Comparison of ENCODE assay signal across 1 cellular context in the genomic region with DNA sequence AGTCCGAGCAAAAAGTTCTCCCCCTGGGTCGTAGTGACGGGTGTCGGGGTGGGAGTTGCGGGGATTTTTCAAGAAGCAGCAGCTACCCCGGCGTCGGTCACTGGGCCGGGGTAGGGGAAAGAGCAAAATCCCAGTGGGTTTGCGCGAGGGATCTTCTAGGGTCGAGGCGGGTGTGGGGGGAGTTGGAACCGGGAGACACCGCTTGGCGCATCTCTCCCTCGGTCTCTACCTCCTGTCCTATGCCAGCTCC.
A peak's percentile ranks its signal among the peaks of the same experiment; 100 is the strongest.
TF ChIP-seq lines count a peak whose summit lies in the region.

No MANE protein-coding gene starts in this region.

TF ChIP-seq in SK-N-SH, 30 proteins besides CTCF, POLR2A, EP300 and RAD21 (continued from another document):
- TF ChIP-seq RCOR1 (IDR thresholded peaks at IDR 0.05; ENCODE audit: low read length) (no peak), FOSL2 (IDR thresholded peaks at IDR 0.05; ENCODE audit: borderline replicate concordance, low read depth) (no peak), POLR2AphosphoS5 (IDR thresholded peaks at IDR 0.05; ENCODE audit: low read depth, low read length) (peak; percentile 74; the same call in 1 of the 2 replicates)
- TF ChIP-seq, protein P1, sequence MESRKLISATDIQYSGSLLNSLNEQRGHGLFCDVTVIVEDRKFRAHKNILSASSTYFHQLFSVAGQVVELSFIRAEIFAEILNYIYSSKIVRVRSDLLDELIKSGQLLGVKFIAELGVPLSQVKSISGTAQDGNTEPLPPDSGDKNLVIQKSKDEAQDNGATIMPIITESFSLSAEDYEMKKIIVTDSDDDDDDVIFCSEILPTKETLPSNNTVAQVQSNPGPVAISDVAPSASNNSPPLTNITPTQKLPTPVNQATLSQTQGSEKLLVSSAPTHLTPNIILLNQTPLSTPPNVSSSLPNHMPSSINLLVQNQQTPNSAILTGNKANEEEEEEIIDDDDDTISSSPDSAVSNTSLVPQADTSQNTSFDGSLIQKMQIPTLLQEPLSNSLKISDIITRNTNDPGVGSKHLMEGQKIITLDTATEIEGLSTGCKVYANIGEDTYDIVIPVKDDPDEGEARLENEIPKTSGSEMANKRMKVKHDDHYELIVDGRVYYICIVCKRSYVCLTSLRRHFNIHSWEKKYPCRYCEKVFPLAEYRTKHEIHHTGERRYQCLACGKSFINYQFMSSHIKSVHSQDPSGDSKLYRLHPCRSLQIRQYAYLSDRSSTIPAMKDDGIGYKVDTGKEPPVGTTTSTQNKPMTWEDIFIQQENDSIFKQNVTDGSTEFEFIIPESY (IDR thresholded peaks at IDR 0.05; ENCODE audit: borderline replicate concordance, low read depth) = no peak
- TF ChIP-seq, protein P2, sequence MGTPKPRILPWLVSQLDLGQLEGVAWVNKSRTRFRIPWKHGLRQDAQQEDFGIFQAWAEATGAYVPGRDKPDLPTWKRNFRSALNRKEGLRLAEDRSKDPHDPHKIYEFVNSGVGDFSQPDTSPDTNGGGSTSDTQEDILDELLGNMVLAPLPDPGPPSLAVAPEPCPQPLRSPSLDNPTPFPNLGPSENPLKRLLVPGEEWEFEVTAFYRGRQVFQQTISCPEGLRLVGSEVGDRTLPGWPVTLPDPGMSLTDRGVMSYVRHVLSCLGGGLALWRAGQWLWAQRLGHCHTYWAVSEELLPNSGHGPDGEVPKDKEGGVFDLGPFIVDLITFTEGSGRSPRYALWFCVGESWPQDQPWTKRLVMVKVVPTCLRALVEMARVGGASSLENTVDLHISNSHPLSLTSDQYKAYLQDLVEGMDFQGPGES (IDR thresholded peaks at IDR 0.05; ENCODE audit: low read depth, low read length) = no peak
- TF ChIP-seq, protein P3, sequence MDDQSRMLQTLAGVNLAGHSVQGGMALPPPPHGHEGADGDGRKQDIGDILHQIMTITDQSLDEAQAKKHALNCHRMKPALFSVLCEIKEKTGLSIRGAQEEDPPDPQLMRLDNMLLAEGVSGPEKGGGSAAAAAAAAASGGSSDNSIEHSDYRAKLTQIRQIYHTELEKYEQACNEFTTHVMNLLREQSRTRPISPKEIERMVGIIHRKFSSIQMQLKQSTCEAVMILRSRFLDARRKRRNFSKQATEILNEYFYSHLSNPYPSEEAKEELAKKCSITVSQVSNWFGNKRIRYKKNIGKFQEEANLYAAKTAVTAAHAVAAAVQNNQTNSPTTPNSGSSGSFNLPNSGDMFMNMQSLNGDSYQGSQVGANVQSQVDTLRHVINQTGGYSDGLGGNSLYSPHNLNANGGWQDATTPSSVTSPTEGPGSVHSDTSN (IDR thresholded peaks at IDR 0.05) = 0 out of 2 replicates have a peak, but pooled peaks have one; percentile 5
TF ChIP-seq in SK-N-SH: peak in this region for 2.
